Comparison of ENCODE assay signal across 1 cellular context in genomic region chr7:105478606-105479005, GRCh38.
TF ChIP-seq lines count a peak whose summit lies in the region.

No MANE protein-coding gene starts in this region.

TF ChIP-seq in HepG2, 621 proteins besides CTCF, POLR2A, EP300 and RAD21 (continued from another document):
- TF ChIP-seq CENPT (CRISPR knock-in tag; IDR thresholded peaks at IDR 0.05; ENCODE audit: low read depth), result no peak
- TF ChIP-seq RORA (CRISPR knock-in tag; IDR thresholded peaks at IDR 0.05), result no peak
- TF ChIP-seq JARID2 (CRISPR knock-in tag; IDR thresholded peaks at IDR 0.05; ENCODE audit: insufficient replicate concordance), result no peak
